ENCODE assay signal across 13 cellular contexts in genomic region chr7:20596653-20597052, GRCh38. TPM values are rescaled to one million over a fixed set of nuclear protein-coding genes. Genes with fewer than 3 reads are reported as not detected.
DNase-seq lines count a peak whose midpoint lies in the region; TF ChIP-seq lines count a peak whose summit lies in the region.
"Had no signal": no experiment of that assay in that cellular context is flagged by ENCODE, and none has a peak within 500 bp of the region (broad histone marks: within the 10 kb centered on the region; RNA-seq: fewer than 3 reads in every experiment).

No MANE protein-coding gene starts in this region.

- CTCF ChIA-PET in activated naive CD4-positive, alpha-beta T cell treated with anti-CD3 and anti-CD28 coated beads for 36 hours (lab: Charles Lee) = interaction anchor here (1.0 to 3.7 kb wide), 4 partner anchors 25 to 884 kb away, joined by 3 to 82 read pairs (median 11); no protein-coding TSS in a partner anchor

- H3K27me3 Mint-ChIP-seq in activated naive CD4-positive, alpha-beta T cell treated with anti-CD3 and anti-CD28 coated beads for 36 hours (ENCODE audit: low read depth) = peaks cover 18% of the 10 kb centered on the region

- WGBS in adrenal gland, 4 donors = 44 to 69% (median 58%) methylated on average over 1 of the region's 1 CpG

- peak; percentile 62 for DNase-seq in GM03348 (ENCODE audit: low spot score)
- peak; percentile 74 for DNase-seq in RPMI7951 (ENCODE audit: low read depth)
- DNase-seq in fibroblast of gingiva (ENCODE audit: low read depth) = peak; percentile 17
- peak; percentile 66 for DNase-seq in retinal pigment epithelial cell (ENCODE audit: low read depth)
- DNase-seq in adrenal gland = no peak
- DNase-seq in effector CD4-positive, alpha-beta T cell = no peak
- no peak for DNase-seq in activated naive CD4-positive, alpha-beta T cell treated with anti-CD3 and anti-CD28 coated beads for 36 hours
- no peak for DNase-seq in anterior cingulate cortex (lab: John Stamatoyannopoulos, UW)
- DNase-seq: Caco-2, right cardiac atrium, SHP77, substantia nigra, WERI-Rb-1 had no signal

- H3K27ac ChIP-seq in adrenal gland = no peak overlapping the region
- H3K27ac ChIP-seq: WERI-Rb-1 had no signal

- H3K36me3 ChIP-seq in adrenal gland (replicated peaks in 1 of 2) = no peaks in the 10 kb centered on the region
- H3K36me3 ChIP-seq: WERI-Rb-1 had no signal

- H3K4me3 Mint-ChIP-seq in activated naive CD4-positive, alpha-beta T cell treated with anti-CD3 and anti-CD28 coated beads for 36 hours = no peak overlapping the region

- intact Hi-C loops in adrenal gland (cut with DNase I) = loop anchor here (10.0 kb wide), 1 partner anchor 852 kb away; no protein-coding TSS in a partner anchor
- intact Hi-C loops in activated naive CD4-positive, alpha-beta T cell treated with anti-CD3 and anti-CD28 coated beads for 36 hours (cut with micrococcal nuclease) = loop anchor here (5.0 kb wide), 1 partner anchor 264 kb away; the partner anchor contains the start of gene ITGB8

- H3K4me1 Mint-ChIP-seq in activated naive CD4-positive, alpha-beta T cell treated with anti-CD3 and anti-CD28 coated beads for 36 hours (ENCODE audit: low read depth) = peaks cover 3% of the 10 kb centered on the region

- H3K27me3 ChIP-seq in adrenal gland = no peaks in the 10 kb centered on the region

- H3K9me3 Mint-ChIP-seq in activated naive CD4-positive, alpha-beta T cell treated with anti-CD3 and anti-CD28 coated beads for 36 hours = no peaks in the 10 kb centered on the region

- TF ChIP-seq CTCF in retinal pigment epithelial cell (conservative IDR thresholded peaks at IDR 0.05; ENCODE audit: low read depth, low read length) (no peak), adrenal gland (IDR thresholded peaks at IDR 0.05) (no peak)

- H3K4me3 ChIP-seq in retinal pigment epithelial cell (ENCODE audit: low read length) = no peak overlapping the region
- no peak overlapping the region for H3K4me3 ChIP-seq in adrenal gland

- no peak for TF ChIP-seq POLR2A in adrenal gland (IDR thresholded peaks at IDR 0.05)

- H3K9me3 ChIP-seq in adrenal gland (replicated peaks in 1 of 3) = no peaks in the 10 kb centered on the region
- H3K9me3 ChIP-seq: Caco-2 had no signal

- no peak overlapping the region for H3K27ac Mint-ChIP-seq in activated naive CD4-positive, alpha-beta T cell treated with anti-CD3 and anti-CD28 coated beads for 36 hours

- no peaks in the 10 kb centered on the region for H3K4me1 ChIP-seq in adrenal gland (replicated peaks in 1 of 2)
- H3K4me1 ChIP-seq: Caco-2 had no signal

- no peaks in the 10 kb centered on the region for H3K36me3 Mint-ChIP-seq in activated naive CD4-positive, alpha-beta T cell treated with anti-CD3 and anti-CD28 coated beads for 36 hours (ENCODE audit: low read depth)

RNA-seq across cellular contexts. Expression of gene ABCB5, which starts 18.8 kb away (rescaled TPM):
- total RNA-seq in RPMI7951 (2014; rRNA removed; shearing (Covaris generic)) = not detected in 2 replicates
- total RNA-seq in adrenal gland = not detected
- polyA plus RNA-seq in adrenal gland = under 1 TPM in 1 of 3 donors, not detected in 2; 0.03 TPM
- not detected for total RNA-seq in activated naive CD4-positive, alpha-beta T cell treated with anti-CD3 and anti-CD28 coated beads for 36 hours
- total RNA-seq: right cardiac atrium had no signal
- polyA plus RNA-seq: right cardiac atrium had no signal

Comparison
In these comparisons a context has a peak if more than half of its experiments do, and no peak if none do; other contexts are left out.
1. DNase-seq: peak in GM03348 (single experiment), RPMI7951 (single experiment), fibroblast of gingiva (single experiment) and retinal pigment epithelial cell (single experiment); none in adrenal gland (0 of 7), effector CD4-positive, alpha-beta T cell (single experiment), activated naive CD4-positive, alpha-beta T cell treated with anti-CD3 and anti-CD28 coated beads for 36 hours (single experiment) and anterior cingulate cortex (0 of 58).